In the genomic region with DNA sequence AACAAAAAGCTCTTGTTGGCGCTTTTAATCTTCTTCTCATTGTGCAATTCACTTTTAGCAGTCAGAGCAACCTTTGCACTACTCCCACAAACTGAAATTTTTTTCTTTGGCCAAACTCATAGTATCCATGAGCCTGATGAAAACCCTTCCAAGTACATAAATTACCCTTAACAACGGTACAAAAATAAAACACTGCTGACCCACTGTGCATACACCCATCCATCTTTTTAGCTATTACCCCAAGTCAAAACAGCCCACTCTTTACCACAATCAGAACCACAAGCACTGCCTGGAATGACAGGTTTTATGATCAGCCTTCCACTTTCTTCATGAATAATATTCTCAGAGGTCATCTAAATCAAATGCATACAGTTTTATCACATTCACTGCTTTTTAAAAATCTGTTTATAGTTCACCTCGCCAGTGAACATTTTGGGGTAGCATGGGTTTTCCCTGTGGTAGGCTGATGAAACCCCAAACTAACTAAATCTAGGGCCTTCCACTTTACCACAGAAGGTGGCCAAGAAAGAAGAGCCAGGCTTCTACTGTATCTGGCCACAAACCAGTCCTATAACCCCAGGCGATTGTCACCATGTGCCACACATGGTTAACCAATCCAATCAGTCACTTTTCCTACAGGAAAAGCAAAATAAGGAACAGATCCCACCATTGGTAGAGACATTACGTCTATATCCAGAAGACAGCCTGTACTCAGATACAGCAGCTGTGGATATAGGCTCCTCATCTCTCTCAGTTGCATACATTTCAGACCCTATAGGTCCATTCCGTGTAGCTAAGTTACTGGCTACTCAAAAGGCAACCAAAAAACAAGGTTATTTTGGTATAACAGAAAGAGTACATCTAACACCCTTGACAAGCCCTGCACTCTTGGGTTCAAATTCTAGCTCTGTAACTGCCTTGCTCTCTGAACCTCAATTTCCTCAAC, we compare ENCODE assay signal across 9 cellular contexts.
A peak's percentile ranks its signal among the peaks of the same experiment; 100 is the strongest.
DNase-seq lines count a peak whose midpoint lies in the region; ATAC-seq and TF ChIP-seq lines count a peak whose summit lies in the region.
"Had no signal": no experiment of that assay in that cellular context is flagged by ENCODE, and none has a peak within 500 bp of the region (broad histone marks: within the 10 kb centered on the region; RNA-seq: fewer than 3 reads in every experiment).

No MANE protein-coding gene starts in this region.

- H3K27me3 Mint-ChIP-seq in activated CD8-positive, alpha-beta memory T cell treated with anti-CD3 and anti-CD28 coated beads, Interleukin-2, amount 10 ng/mL, durations not matched to agents 7 days and 5 days, result peaks cover 3% of the 10 kb centered on the region
- H3K27me3 Mint-ChIP-seq in activated B cell treated with CpG ODN at 0.5 μM for 24 hours, result no peaks in the 10 kb centered on the region
- H3K27me3 Mint-ChIP-seq in type B pancreatic cell, result no peaks in the 10 kb centered on the region

- H3K36me3 ChIP-seq in lower lobe of right lung, result no peaks in the 10 kb centered on the region

- POLR2A ChIA-PET in activated B cell treated with CpG ODN at 0.5 μM for 24 hours (lab: Charles Lee), result interaction anchor here (1.1 kb wide), 1 partner anchor 16 kb away, joined by 5 read pairs; no protein-coding TSS in a partner anchor

- H3K27me3 ChIP-seq in lower lobe of right lung (ENCODE audit: low read depth), result no peaks in the 10 kb centered on the region

- peaks cover 35% of the 10 kb centered on the region for H3K4me1 ChIP-seq in lower lobe of right lung

- H3K4me3 Mint-ChIP-seq in activated CD8-positive, alpha-beta memory T cell treated with anti-CD3 and anti-CD28 coated beads, Interleukin-2, amount 10 ng/mL, durations not matched to agents 7 days and 5 days, result peak overlapping the region; percentile 25
- no peak overlapping the region for H3K4me3 Mint-ChIP-seq in activated B cell treated with CpG ODN at 0.5 μM for 24 hours
- peak overlapping the region; percentile 6 for H3K4me3 Mint-ChIP-seq in type B pancreatic cell

- TF ChIP-seq CTCF in activated B cell treated with CpG ODN at 0.5 μM for 24 hours (IDR thresholded peaks at IDR 0.05), result no peak
- no peak for TF ChIP-seq CTCF in type B pancreatic cell (conservative IDR thresholded peaks at IDR 0.05)
- TF ChIP-seq CTCF in lower lobe of right lung (IDR thresholded peaks at IDR 0.05), result no peak

- H3K27ac ChIP-seq in lower lobe of right lung, result no peak overlapping the region

- H3K27ac Mint-ChIP-seq in activated CD8-positive, alpha-beta memory T cell treated with anti-CD3 and anti-CD28 coated beads, Interleukin-2, amount 10 ng/mL, durations not matched to agents 7 days and 5 days, result peak overlapping the region; percentile 79
- H3K27ac Mint-ChIP-seq in activated B cell treated with CpG ODN at 0.5 μM for 24 hours, result peak overlapping the region; percentile 16
- peak overlapping the region; percentile 97 for H3K27ac Mint-ChIP-seq in type B pancreatic cell

- ATAC-seq in activated CD8-positive, alpha-beta memory T cell treated with anti-CD3 and anti-CD28 coated beads, Interleukin-2, amount 10 ng/mL, durations not matched to agents 7 days and 5 days, result peak; percentile 5
- ATAC-seq in activated B cell treated with CpG ODN at 0.5 μM for 24 hours (ENCODE audit: low read depth) (no peak), GM21529 (IDR thresholded peaks at IDR 0.05; ENCODE audit: unreplicated experiment) (no peak), lower lobe of right lung (no peak)

- intact Hi-C loops in activated B cell treated with CpG ODN at 0.5 μM for 24 hours (cut with micrococcal nuclease) (no loop called here), lower lobe of right lung (cut with DNase I) (no loop called here)

- CTCF ChIA-PET in activated CD8-positive, alpha-beta memory T cell treated with anti-CD3 and anti-CD28 coated beads, Interleukin-2, amount 10 ng/mL, durations not matched to agents 7 days and 5 days (lab: Charles Lee), result interaction anchor here (1.4 kb wide), 1 partner anchor 60 kb away, joined by 5 read pairs; no protein-coding TSS in a partner anchor
- CTCF ChIA-PET in activated B cell treated with CpG ODN at 0.5 μM for 24 hours (lab: Charles Lee), result interaction anchor here (1.0 to 2.3 kb wide), 2 partner anchors 59 to 60 kb away, joined by 3 to 5 read pairs; no protein-coding TSS in a partner anchor

- peaks cover 4% of the 10 kb centered on the region for H3K9me3 Mint-ChIP-seq in activated CD8-positive, alpha-beta memory T cell treated with anti-CD3 and anti-CD28 coated beads, Interleukin-2, amount 10 ng/mL, durations not matched to agents 7 days and 5 days (ENCODE audit: low read depth)
- no peaks in the 10 kb centered on the region for H3K9me3 Mint-ChIP-seq in activated B cell treated with CpG ODN at 0.5 μM for 24 hours
- H3K9me3 Mint-ChIP-seq in type B pancreatic cell, result no peaks in the 10 kb centered on the region

- peaks cover 39% of the 10 kb centered on the region for H3K4me1 Mint-ChIP-seq in activated CD8-positive, alpha-beta memory T cell treated with anti-CD3 and anti-CD28 coated beads, Interleukin-2, amount 10 ng/mL, durations not matched to agents 7 days and 5 days
- H3K4me1 Mint-ChIP-seq in activated B cell treated with CpG ODN at 0.5 μM for 24 hours (peaks cover 37% of the 10 kb centered on the region), type B pancreatic cell (ENCODE audit: unreplicated experiment) (peaks cover 47% of the 10 kb centered on the region)

- DNase-seq in activated CD8-positive, alpha-beta memory T cell treated with anti-CD3 and anti-CD28 coated beads, Interleukin-2, amount 10 ng/mL, durations not matched to agents 7 days and 5 days, result peak; percentile 56
- no peak for DNase-seq in activated CD8-positive, alpha-beta memory T cell treated with anti-CD3 and anti-CD28 coated beads for 24 hours
- no peak for DNase-seq in activated B cell treated with CpG ODN at 0.5 μM for 24 hours
- peak; percentile 59 for DNase-seq in left kidney (ENCODE audit: low read depth, low spot score)
- no peak for DNase-seq in type B pancreatic cell (ENCODE audit: extremely low spot score, unreplicated experiment)
- no peak for DNase-seq in lower lobe of right lung
- DNase-seq in NCI-H345 treated with DMSO at 0.1 percent for 48 hours (lab: John Stamatoyannopoulos, UW; ENCODE audit: unreplicated experiment), result no peak
- DNase-seq: activated T-cell treated with anti-CD3 and anti-CD28 coated beads, Interleukin-2, amount 50 U/mL, for 1 hour had no signal

- H3K36me3 Mint-ChIP-seq in activated CD8-positive, alpha-beta memory T cell treated with anti-CD3 and anti-CD28 coated beads, Interleukin-2, amount 10 ng/mL, durations not matched to agents 7 days and 5 days, result peaks cover 34% of the 10 kb centered on the region
- H3K36me3 Mint-ChIP-seq in activated B cell treated with CpG ODN at 0.5 μM for 24 hours (ENCODE audit: low read depth) (peaks cover 46% of the 10 kb centered on the region), type B pancreatic cell (peaks cover 16% of the 10 kb centered on the region)

- no peaks in the 10 kb centered on the region for H3K9me3 ChIP-seq in lower lobe of right lung

- H3K4me3 ChIP-seq in lower lobe of right lung, result no peak overlapping the region

Comparison
In these comparisons a context has a peak if more than half of its experiments do, and no peak if none do; other contexts are left out.
1. DNase-seq: peak in activated CD8-positive, alpha-beta memory T cell treated with anti-CD3 and anti-CD28 coated beads, Interleukin-2, amount 10 ng/mL, durations not matched to agents 7 days and 5 days (single experiment) and left kidney (single experiment); none in activated CD8-positive, alpha-beta memory T cell treated with anti-CD3 and anti-CD28 coated beads for 24 hours (single experiment), activated B cell treated with CpG ODN at 0.5 μM for 24 hours (single experiment), type B pancreatic cell (single experiment), lower lobe of right lung (single experiment) and NCI-H345 treated with DMSO at 0.1 percent for 48 hours (single experiment).
2. H3K27ac Mint-ChIP-seq: peak in every context shown above with its lines; median percentile 97 in type B pancreatic cell; 79 in activated CD8-positive, alpha-beta memory T cell treated with anti-CD3 and anti-CD28 coated beads, Interleukin-2, amount 10 ng/mL, durations not matched to agents 7 days and 5 days; 16 in activated B cell treated with CpG ODN at 0.5 μM for 24 hours.